Comparison of ENCODE assay signal across 16 cellular contexts in the genomic region with DNA sequence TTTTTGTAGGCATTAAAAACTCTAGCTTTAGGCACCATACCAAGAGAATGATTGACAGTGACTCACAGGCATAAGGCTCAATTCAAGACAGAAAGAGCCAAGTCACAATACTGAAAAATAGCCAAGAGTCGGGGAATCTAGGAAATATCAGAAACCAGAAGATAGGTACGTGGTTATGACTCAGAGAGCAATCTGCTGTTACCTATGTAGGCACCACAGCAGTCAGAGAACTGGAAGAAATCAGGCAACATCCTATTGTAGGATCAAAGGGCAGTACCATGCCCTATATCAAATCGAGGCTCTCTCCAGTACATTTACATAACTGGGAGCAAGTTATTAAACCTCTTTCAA. TPM values are rescaled to one million over a fixed set of nuclear protein-coding genes. Genes with fewer than 3 reads are reported as not detected.
A peak's percentile ranks its signal among the peaks of the same experiment; 100 is the strongest.
DNase-seq lines count a peak whose midpoint lies in the region; ATAC-seq, FAIRE-seq and TF ChIP-seq lines count a peak whose summit lies in the region.
"Had no signal": no experiment of that assay in that cellular context is flagged by ENCODE, and none has a peak within 500 bp of the region (broad histone marks: within the 10 kb centered on the region; RNA-seq: fewer than 3 reads in every experiment).

No MANE protein-coding gene starts in this region.

- H3K9me3 ChIP-seq in astrocyte (ENCODE audit: insufficient read depth, low read depth, low read length) (no peaks in the 10 kb centered on the region), neutrophil (no peaks in the 10 kb centered on the region)

- no peak overlapping the region for H3K4me2 ChIP-seq in astrocyte (ENCODE audit: low read length)
- H3K4me2 ChIP-seq: BLaER1 had no signal

- no peak for TF ChIP-seq CTCF in astrocyte (IDR thresholded peaks at IDR 0.05; ENCODE audit: insufficient read depth, low read depth, low read length)
- TF ChIP-seq CTCF in neutrophil (IDR thresholded peaks at IDR 0.05), result no peak
- no peak for TF ChIP-seq CTCF in GM10266 (IDR thresholded peaks at IDR 0.05; ENCODE audit: control insufficient read depth, insufficient read depth, low read depth, missing control alignments)

- ATAC-seq in GM18502 (IDR thresholded peaks at IDR 0.05; ENCODE audit: poor library complexity, unreplicated experiment), result peak; percentile 41
- no peak for ATAC-seq in GM21825 (IDR thresholded peaks at IDR 0.05; ENCODE audit: unreplicated experiment)

- H3K27me3 Mint-ChIP-seq in astrocyte (ENCODE audit: low read depth, unreplicated experiment), result no peaks in the 10 kb centered on the region

- no peak overlapping the region for H3K4me3 Mint-ChIP-seq in astrocyte (ENCODE audit: unreplicated experiment)

- no peaks in the 10 kb centered on the region for H3K36me3 ChIP-seq in astrocyte (ENCODE audit: insufficient read depth, low read length)
- H3K36me3 ChIP-seq in neutrophil, result no peaks in the 10 kb centered on the region
- H3K36me3 ChIP-seq: BLaER1 had no signal

- H3K27me3 ChIP-seq in astrocyte (ENCODE audit: insufficient read depth, low read length), result no peaks in the 10 kb centered on the region
- H3K27me3 ChIP-seq in neutrophil, result no peaks in the 10 kb centered on the region
- H3K27me3 ChIP-seq: BLaER1 had no signal

- no peaks in the 10 kb centered on the region for H4K20me1 ChIP-seq in astrocyte (ENCODE audit: insufficient read depth, low read length)
- H4K20me1 ChIP-seq: BLaER1 had no signal

- no peak overlapping the region for H2AFZ ChIP-seq in astrocyte (ENCODE audit: low read depth, low read length)

- no peaks in the 10 kb centered on the region for H3K9me3 Mint-ChIP-seq in astrocyte (ENCODE audit: unreplicated experiment)

- H3K27ac ChIP-seq in astrocyte (ENCODE audit: low read depth, low read length), result no peak overlapping the region
- H3K27ac ChIP-seq in neutrophil, result peak overlapping the region; percentile 75
- H3K27ac ChIP-seq: BLaER1 had no signal

- peaks cover 2% of the 10 kb centered on the region for H3K36me3 Mint-ChIP-seq in astrocyte (ENCODE audit: low read depth, unreplicated experiment)

- H3K4me1 Mint-ChIP-seq in astrocyte (ENCODE audit: low read depth, unreplicated experiment), result peaks cover 19% of the 10 kb centered on the region

- H3K27ac Mint-ChIP-seq in astrocyte (ENCODE audit: unreplicated experiment), result no peak overlapping the region
- H3K27ac Mint-ChIP-seq: H9 had no signal

- H3K4me3 ChIP-seq in astrocyte (ENCODE audit: insufficient read depth, low read depth, low read length), result no peak overlapping the region
- H3K4me3 ChIP-seq in neutrophil (ENCODE audit: low read depth in 1 of 2, low read length in 1 of 2), result no peak overlapping the region
- H3K4me3 ChIP-seq: BLaER1 had no signal

- H3K9ac ChIP-seq in astrocyte (ENCODE audit: low read length), result no peak overlapping the region
- H3K9ac ChIP-seq: BLaER1 had no signal

- DNase-seq in M059J (ENCODE audit: low read depth), result peak; percentile 95
- DNase-seq in astrocyte (ENCODE audit: low read depth), result peak; percentile 57
- DNase-seq in HuH-7 (ENCODE audit: low spot score), result no peak
- no peak for DNase-seq in GM10266 (ENCODE audit: extremely low spot score)
- DNase-seq: activated CD4-positive, alpha-beta T cell treated with anti-CD3 and anti-CD28 coated beads, Interleukin-2, amount 50 U/mL, for 48 hours; amygdala; DMS 273 treated with DMSO at 0.1 percent for 48 hours; glutamatergic neuron; H9; islet precursor cell; SHP77; T1000 had no signal

- H3K79me2 ChIP-seq in astrocyte (ENCODE audit: insufficient read depth, low read length), result no peaks in the 10 kb centered on the region

- H3K4me1 ChIP-seq in astrocyte (ENCODE audit: insufficient read depth, low read length), result peaks cover 16% of the 10 kb centered on the region
- peaks cover 65 to 86% of the 10 kb centered on the region in 2 experiments for H3K4me1 ChIP-seq in neutrophil (ENCODE audit: control insufficient read depth in 1 of 2, insufficient read depth in 1 of 2, low read depth in 1 of 2, low read length in 1 of 2)

- no peak for FAIRE-seq in astrocyte (lab: Jason Lieb, UNC)

RNA-seq across cellular contexts. Expression of gene SUCNR1, which starts 23.2 kb away (rescaled TPM):
- 1.6 and 3.0 TPM in 2 replicates for total RNA-seq in M059J (2014; rRNA removed; shearing (Covaris generic))
- total RNA-seq in astrocyte, result 0.17 TPM in 1 of 2 replicates, not detected in the other
- total RNA-seq: H9 had no signal

Comparison
In these comparisons a context has a peak if more than half of its experiments do, and no peak if none do; other contexts are left out.
1. DNase-seq: peak in M059J (single experiment) and astrocyte (single experiment); none in HuH-7 (single experiment) and GM10266 (single experiment).